ENCODE assay signal across 23 cellular contexts in the genomic region with DNA sequence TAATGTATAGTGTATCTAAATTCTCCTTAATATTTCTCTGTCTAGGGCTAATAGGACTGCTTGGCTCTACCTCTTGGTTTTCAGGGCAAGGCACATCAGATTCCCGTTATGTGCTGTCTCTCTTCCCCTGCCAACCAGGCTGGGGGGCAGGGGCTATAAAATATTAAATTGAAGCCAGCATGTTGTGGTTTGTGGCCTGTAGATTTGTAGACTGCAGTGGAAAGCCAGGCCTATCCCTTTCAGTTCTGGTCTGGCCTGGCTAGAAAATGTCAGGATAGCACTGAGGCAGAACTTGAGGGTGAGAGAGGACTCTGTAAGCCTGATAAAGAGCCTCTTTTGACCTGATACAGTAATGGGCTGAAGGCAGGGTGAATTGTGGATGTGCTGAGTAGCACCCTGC. TPM values are rescaled to one million over a fixed set of nuclear protein-coding genes. Genes with fewer than 3 reads are reported as not detected.
DNase-seq lines count a peak whose midpoint lies in the region; ATAC-seq and TF ChIP-seq lines count a peak whose summit lies in the region.
"Had no signal": no experiment of that assay in that cellular context is flagged by ENCODE, and none has a peak within 500 bp of the region (broad histone marks: within the 10 kb centered on the region; RNA-seq: fewer than 3 reads in every experiment).

No MANE protein-coding gene starts in this region.

- 77 to 79% methylated on average over 1 of the region's 1 CpG for WGBS in aorta, 2 donors

- no peaks in the 10 kb centered on the region for H3K27me3 Mint-ChIP-seq in CD8-positive, alpha-beta T cell (ENCODE audit: low read depth)
- no peaks in the 10 kb centered on the region for H3K27me3 Mint-ChIP-seq in activated naive CD8-positive, alpha-beta T cell treated with anti-CD3 and anti-CD28 coated beads, Interleukin-2, amount 10 ng/mL, durations not matched to agents 7 days and 5 days
- H3K27me3 Mint-ChIP-seq in immature natural killer cell (ENCODE audit: low read depth in 3 of 3), result peaks cover 6 to 23% (median 13%) of the 10 kb centered on the region in 3 donors
- no peaks in the 10 kb centered on the region for H3K27me3 Mint-ChIP-seq in osteocyte (ENCODE audit: unreplicated experiment)
- H3K27me3 Mint-ChIP-seq: naive B cell had no signal

- no peak for ATAC-seq in CD8-positive, alpha-beta T cell
- no peak for ATAC-seq in activated naive CD8-positive, alpha-beta T cell treated with anti-CD3 and anti-CD28 coated beads, Interleukin-2, amount 10 ng/mL, durations not matched to agents 7 days and 5 days (ENCODE audit: low read depth)
- ATAC-seq in aorta (ENCODE audit: low FRiP score) (no peak), GM18520 (IDR thresholded peaks at IDR 0.05; ENCODE audit: unreplicated experiment) (no peak)
- ATAC-seq: gastrocnemius medialis, PC-3 had no signal

- peaks cover 39% of the 10 kb centered on the region for H3K4me1 Mint-ChIP-seq in CD8-positive, alpha-beta T cell (ENCODE audit: low read depth)
- peaks cover 37% of the 10 kb centered on the region for H3K4me1 Mint-ChIP-seq in activated naive CD8-positive, alpha-beta T cell treated with anti-CD3 and anti-CD28 coated beads, Interleukin-2, amount 10 ng/mL, durations not matched to agents 7 days and 5 days
- peaks cover 42 to 50% of the 10 kb centered on the region in 2 donors for H3K4me1 Mint-ChIP-seq in immature natural killer cell
- H3K4me1 Mint-ChIP-seq in osteocyte (ENCODE audit: unreplicated experiment), result peaks cover 18% of the 10 kb centered on the region

- DNase-seq in 8988T, result peak; percentile 2
- DNase-seq in CD8-positive, alpha-beta T cell, result no peak
- DNase-seq in activated naive CD8-positive, alpha-beta T cell treated with anti-CD3 and anti-CD28 coated beads, Interleukin-2, amount 10 ng/mL, durations not matched to agents 7 days and 5 days, result no peak
- no peak for DNase-seq in immature natural killer cell
- no peak for DNase-seq in aorta
- DNase-seq in kidney tubule cell (ENCODE audit: low spot score), result no peak
- DNase-seq in osteocyte (ENCODE audit: extremely low spot score, unreplicated experiment), result no peak
- DNase-seq: activated CD4-positive, alpha-beta T cell treated with anti-CD3 and anti-CD28 coated beads, Interleukin-2, amount 50 U/mL, for 4 hours; COR-L47; dermis blood vessel endothelial cell; DND-41; gastrocnemius medialis; H7; Karpas-422; naive B cell; NCI-H1092; NCI-H1930; PC-3; stimulated activated CD4-positive, alpha-beta T cell treated with anti-CD3 and anti-CD28 coated beads, Interleukin-2, amount 100 ng/mL, for 24 hours; stomach; T-helper 2 cell; trophoblast cell had no signal

- no peak for TF ChIP-seq CTCF in CD8-positive, alpha-beta T cell (IDR thresholded peaks at IDR 0.05)
- no peak for TF ChIP-seq CTCF in osteocyte (IDR thresholded peaks at IDR 0.05)

- peaks cover 93% of the 10 kb centered on the region for H3K36me3 ChIP-seq in CD8-positive, alpha-beta T cell (ENCODE audit: insufficient read depth, low read length)
- peaks cover 10 to 36% of the 10 kb centered on the region in 2 donors for H3K36me3 ChIP-seq in aorta (ENCODE audit: control insufficient read depth in 1 of 2, insufficient read depth in 2 of 2, low read length in 1 of 2)

- no peak overlapping the region for H3K27ac ChIP-seq in CD8-positive, alpha-beta T cell (ENCODE audit: low read depth, low read length)
- H3K27ac ChIP-seq in aorta (ENCODE audit: low read depth in 1 of 2, low read length in 2 of 2), result no peak overlapping the region

- peaks cover 97% of the 10 kb centered on the region for H3K36me3 Mint-ChIP-seq in CD8-positive, alpha-beta T cell
- H3K36me3 Mint-ChIP-seq in activated naive CD8-positive, alpha-beta T cell treated with anti-CD3 and anti-CD28 coated beads, Interleukin-2, amount 10 ng/mL, durations not matched to agents 7 days and 5 days, result peaks cover 40% of the 10 kb centered on the region
- peaks cover 24 to 65% (median 50%) of the 10 kb centered on the region in 3 donors for H3K36me3 Mint-ChIP-seq in immature natural killer cell
- H3K36me3 Mint-ChIP-seq in osteocyte (ENCODE audit: unreplicated experiment), result peaks cover 62% of the 10 kb centered on the region

- no peak overlapping the region for H3K4me3 Mint-ChIP-seq in CD8-positive, alpha-beta T cell
- no peak overlapping the region for H3K4me3 Mint-ChIP-seq in activated naive CD8-positive, alpha-beta T cell treated with anti-CD3 and anti-CD28 coated beads, Interleukin-2, amount 10 ng/mL, durations not matched to agents 7 days and 5 days
- H3K4me3 Mint-ChIP-seq in immature natural killer cell (no peak overlapping the region), osteocyte (ENCODE audit: unreplicated experiment) (no peak overlapping the region)
- H3K4me3 Mint-ChIP-seq: naive B cell had no signal

- no peaks in the 10 kb centered on the region for H3K9me3 Mint-ChIP-seq in CD8-positive, alpha-beta T cell
- H3K9me3 Mint-ChIP-seq in activated naive CD8-positive, alpha-beta T cell treated with anti-CD3 and anti-CD28 coated beads, Interleukin-2, amount 10 ng/mL, durations not matched to agents 7 days and 5 days, result no peaks in the 10 kb centered on the region
- no peaks in the 10 kb centered on the region for H3K9me3 Mint-ChIP-seq in immature natural killer cell
- no peaks in the 10 kb centered on the region for H3K9me3 Mint-ChIP-seq in osteocyte (ENCODE audit: unreplicated experiment)
- H3K9me3 Mint-ChIP-seq: naive B cell had no signal

- H3K27ac Mint-ChIP-seq in CD8-positive, alpha-beta T cell, result peak overlapping the region; percentile 66
- H3K27ac Mint-ChIP-seq in activated naive CD8-positive, alpha-beta T cell treated with anti-CD3 and anti-CD28 coated beads, Interleukin-2, amount 10 ng/mL, durations not matched to agents 7 days and 5 days, result peak overlapping the region; percentile 17
- H3K27ac Mint-ChIP-seq in immature natural killer cell, result peak overlapping the region; percentile 21 to 88 (median 58)
- H3K27ac Mint-ChIP-seq in osteocyte (ENCODE audit: unreplicated experiment), result no peak overlapping the region

- peaks cover 21% of the 10 kb centered on the region for H3K4me1 ChIP-seq in CD8-positive, alpha-beta T cell (ENCODE audit: insufficient read depth, low read length)
- no peaks in the 10 kb centered on the region for H3K4me1 ChIP-seq in aorta (ENCODE audit: control insufficient read depth in 1 of 2, insufficient read depth in 2 of 2, low read length in 2 of 2)

- POLR2A ChIA-PET in CD8-positive, alpha-beta T cell (lab: Charles Lee), result interaction anchor here (2.4 kb wide), 1 partner anchor 11 kb away, joined by 17 read pairs; no protein-coding TSS in a partner anchor
- POLR2A ChIA-PET in activated naive CD8-positive, alpha-beta T cell treated with anti-CD3 and anti-CD28 coated beads, Interleukin-2, amount 10 ng/mL, durations not matched to agents 7 days and 5 days (lab: Charles Lee), result interaction anchor here (2.5 to 4.8 kb wide), 2 partner anchors 11 to 12 kb away, joined by 15 to 38 read pairs; no protein-coding TSS in a partner anchor

- CTCF ChIA-PET in CD8-positive, alpha-beta T cell (lab: Charles Lee), result interaction anchor here (0.9 to 3.0 kb wide), 8 partner anchors 10 to 131 kb away, joined by 3 to 28 read pairs (median 4); no protein-coding TSS in a partner anchor

- intact Hi-C loops in CD8-positive, alpha-beta T cell (cut with DNase I, micrococcal nuclease), result no loop called here
- intact Hi-C loops in aorta (cut with DNase I), result no loop called here

- H3K27me3 ChIP-seq in CD8-positive, alpha-beta T cell (ENCODE audit: insufficient read depth, low read length), result no peaks in the 10 kb centered on the region
- H3K27me3 ChIP-seq in aorta (ENCODE audit: control insufficient read depth in 1 of 2, insufficient read depth in 2 of 2, low read length in 1 of 2), result no peaks in the 10 kb centered on the region
- H3K27me3 ChIP-seq: gastrocnemius medialis, stomach had no signal

- no peak overlapping the region for H3K4me3 ChIP-seq in CD8-positive, alpha-beta T cell (ENCODE audit: low read depth, low read length)
- no peak overlapping the region for H3K4me3 ChIP-seq in aorta (ENCODE audit: low read length in 2 of 2)
- H3K4me3 ChIP-seq: gastrocnemius medialis, stomach had no signal

- no peaks in the 10 kb centered on the region for H3K9me3 ChIP-seq in CD8-positive, alpha-beta T cell (ENCODE audit: low read length)
- no peaks in the 10 kb centered on the region for H3K9me3 ChIP-seq in aorta (ENCODE audit: control insufficient read depth, low read length)
- H3K9me3 ChIP-seq: gastrocnemius medialis, stomach had no signal

RNA-seq across cellular contexts. Expression of a gene that starts 14.4 kb away (rescaled TPM):
- 100 to 1,000 TPM; 356 to 371 TPM for total RNA-seq in CD8-positive, alpha-beta T cell
- total RNA-seq in activated naive CD8-positive, alpha-beta T cell treated with anti-CD3 and anti-CD28 coated beads, Interleukin-2, amount 10 ng/mL, durations not matched to agents 7 days and 5 days, result 100 to 1,000 TPM; 325 to 341 TPM
- polyA plus RNA-seq in immature natural killer cell (10 to 100 TPM; 15.2 to 25.9 (median 22.9) TPM), aorta (10 to 100 TPM; 29.3 to 53.6 TPM)
- total RNA-seq in aorta (10 to 100 TPM; 53.8 to 77.6 TPM), osteocyte (41.5 and 45.0 TPM in 2 replicates)

RNA-seq across cellular contexts. Expression of a gene that starts 37.3 kb away (rescaled TPM):
- 100 to 1,000 TPM; 152 TPM for total RNA-seq in CD8-positive, alpha-beta T cell
- 100 to 1,000 TPM; 185 to 207 TPM for total RNA-seq in activated naive CD8-positive, alpha-beta T cell treated with anti-CD3 and anti-CD28 coated beads, Interleukin-2, amount 10 ng/mL, durations not matched to agents 7 days and 5 days
- 10 to 100 TPM; 12.4 to 26.7 (median 14.2) TPM for polyA plus RNA-seq in immature natural killer cell
- 10 to 100 TPM; 43.2 to 96.1 TPM for total RNA-seq in aorta
- 100 to 1,000 TPM in 1 of 2 donors, 10 to 100 TPM in 1; 16.8 to 100 TPM for polyA plus RNA-seq in aorta
- 54.3 and 56.2 TPM in 2 replicates for total RNA-seq in osteocyte

RNA-seq across cellular contexts. Expression of a gene that starts 51.5 kb away (rescaled TPM):
- total RNA-seq in CD8-positive, alpha-beta T cell, result 1 to 10 TPM; 5.9 to 9.9 TPM
- total RNA-seq in activated naive CD8-positive, alpha-beta T cell treated with anti-CD3 and anti-CD28 coated beads, Interleukin-2, amount 10 ng/mL, durations not matched to agents 7 days and 5 days, result 10 to 100 TPM; 24.6 to 27.0 TPM
- polyA plus RNA-seq in immature natural killer cell (1 to 10 TPM; 1.1 to 4.8 (median 2.3) TPM), aorta (10 to 100 TPM; 13.3 to 24.1 TPM)
- total RNA-seq in aorta (10 to 100 TPM; 27.3 to 37.0 TPM), osteocyte (28.5 and 28.6 TPM in 2 replicates)
